Comparison of ENCODE assay signal across 11 cellular contexts in the genomic region with DNA sequence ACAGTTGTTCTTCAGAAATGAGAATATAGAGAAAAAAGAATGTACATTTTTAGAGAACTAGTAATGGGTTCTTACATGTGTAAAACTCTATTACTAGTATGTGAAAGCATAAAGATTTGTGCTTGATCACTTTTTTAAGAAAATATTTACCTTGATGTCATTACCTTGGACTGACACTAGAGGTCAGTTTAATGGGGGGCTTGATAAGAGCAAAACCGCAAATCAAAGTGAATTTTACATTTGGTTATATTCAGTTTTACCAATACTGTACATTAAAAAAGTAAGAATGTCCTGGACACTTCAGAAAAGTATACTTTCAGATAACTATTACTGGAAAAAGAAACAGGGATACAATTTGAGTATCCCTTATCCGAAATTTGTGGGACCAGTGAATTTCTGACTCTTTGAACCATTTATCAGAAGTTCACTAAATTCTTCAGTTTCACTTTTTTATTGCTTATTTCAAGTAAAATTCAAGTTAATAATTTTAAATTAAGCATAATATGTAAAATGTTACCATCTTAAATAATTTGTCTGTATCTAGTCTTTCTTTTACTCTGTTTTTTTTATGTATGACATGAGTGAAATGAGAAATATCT.
DNase-seq lines count a peak whose midpoint lies in the region; ATAC-seq and TF ChIP-seq lines count a peak whose summit lies in the region.
"Had no signal": no experiment of that assay in that cellular context is flagged by ENCODE, and none has a peak within 500 bp of the region (broad histone marks: within the 10 kb centered on the region; RNA-seq: fewer than 3 reads in every experiment).

No MANE protein-coding gene starts in this region.

- ATAC-seq in foreskin keratinocyte: no peak
- ATAC-seq in GM21576 (IDR thresholded peaks at IDR 0.05; ENCODE audit: unreplicated experiment): no peak
- no peak for ATAC-seq in GM18870 (IDR thresholded peaks at IDR 0.05; ENCODE audit: unreplicated experiment)
- ATAC-seq in GM18861 (IDR thresholded peaks at IDR 0.05; ENCODE audit: unreplicated experiment): no peak

- H3K27me3 ChIP-seq in AG04450 (ENCODE audit: control insufficient read depth, insufficient read depth, low read length) (no peaks in the 10 kb centered on the region), foreskin keratinocyte (no peaks in the 10 kb centered on the region)
- H3K27me3 ChIP-seq: SJSA1 had no signal

- no peaks in the 10 kb centered on the region; the same call in 1 of the 2 replicates for H3K9me3 ChIP-seq in AG04450 (ENCODE audit: control insufficient read depth, insufficient read depth, low read length)
- H3K9me3 ChIP-seq: SJSA1 had no signal

- no peaks in the 10 kb centered on the region for H3K4me1 ChIP-seq in foreskin keratinocyte
- H3K4me1 ChIP-seq: SJSA1 had no signal

- DNase-seq in AG04450 (ENCODE audit: low read depth, low spot score) (no peak), RKO (ENCODE audit: low spot score) (peak; percentile 42), foreskin keratinocyte (no peak), T1000 (lab: John Stamatoyannopoulos, UW) (no peak)
- DNase-seq: activated T-cell treated with anti-CD3 and anti-CD28 coated beads, Interleukin-2, amount 50 U/mL, for 48 hours; GF-D8 had no signal

- CTCF ChIA-PET in AG04450 (lab: Charles Lee): no interaction called here

- TF ChIP-seq CTCF in AG04450 (IDR thresholded peaks at IDR 0.05; ENCODE audit: low read depth, low read length) (peak; percentile 41), GM12873 (IDR thresholded peaks at IDR 0.05; ENCODE audit: insufficient read depth, low read depth, low read length, missing control alignments) (peak; percentile 39), foreskin keratinocyte (conservative IDR thresholded peaks at IDR 0.05) (peak; percentile 61)

- H3K27ac ChIP-seq in AG04450 (ENCODE audit: low read depth, low read length) (no peak overlapping the region), foreskin keratinocyte (no peak overlapping the region)
- H3K27ac ChIP-seq: SJSA1 had no signal

- POLR2A ChIA-PET in AG04450 (lab: Yijun Ruan, JAX): no interaction called here

- no peak overlapping the region for H3K4me3 ChIP-seq in AG04450 (ENCODE audit: low read depth, low read length)
- H3K4me3 ChIP-seq: SJSA1 had no signal
